23 cellular contexts compared by ENCODE assay signal in genomic region chr15:37034392-37034791, GRCh38.
DNase-seq lines count a peak whose midpoint lies in the region; ATAC-seq and TF ChIP-seq lines count a peak whose summit lies in the region.
"Had no signal": no experiment of that assay in that cellular context is flagged by ENCODE, and none has a peak within 500 bp of the region (broad histone marks: within the 10 kb centered on the region; RNA-seq: fewer than 3 reads in every experiment).

No MANE protein-coding gene starts in this region.

- H3K27me3 ChIP-seq in DOHH2 (ENCODE audit: control insufficient read depth, low read length), result no peaks in the 10 kb centered on the region

- no peak overlapping the region for H3K4me3 Mint-ChIP-seq in nephron
- H3K4me3 Mint-ChIP-seq in activated T-helper 17 cell treated with anti-CD3 and anti-CD28 coated beads, Interleukin-2, amount 50 U/mL, for 72 hours, result no peak overlapping the region
- H3K4me3 Mint-ChIP-seq: activated T-cell treated with anti-CD3 and anti-CD28 coated beads, Interleukin-2, amount 50 U/mL, for 72 hours; GM23338; IgD-negative memory B cell; naive B cell; stimulated activated memory B cell treated with anti-CD40 and anti-IgM and Interleukin-4, amounts not matched to agents 10 μg/mL and 1 μg/mL and 100 μg/mL, for 72 hours had no signal

- no peaks in the 10 kb centered on the region for H3K9me2 ChIP-seq in DOHH2 (replicated peaks; ENCODE audit: control insufficient read depth, low read length)

- H3K27ac ChIP-seq in DOHH2 (ENCODE audit: low read depth, low read length), result 0 out of 2 replicates have a peak overlapping the region, but pooled peaks have one; percentile 25
- H3K27ac ChIP-seq: skin epidermis had no signal

- H4K20me1 ChIP-seq in DOHH2 (ENCODE audit: control insufficient read depth, insufficient read depth, low read depth, low read length), result no peaks in the 10 kb centered on the region

- in situ Hi-C loops in ACHN (cut with HindIII; ENCODE audit: low pct_ligation_motif_present, low pct_unique_long_range_greater_than_20kb, low sequenced_read_pairs), result no loop called here

- no peak for TF ChIP-seq CTCF in DOHH2 (IDR thresholded peaks at IDR 0.05; ENCODE audit: low read depth, low read length, poor library complexity, severe bottlenecking)
- no peak for TF ChIP-seq CTCF in nephron (IDR thresholded peaks at IDR 0.05; ENCODE audit: unreplicated experiment in 3 of 3)

- peaks cover 61% of the 10 kb centered on the region for H3K36me3 ChIP-seq in DOHH2 (ENCODE audit: control insufficient read depth, low read length)

- H3K27me3 Mint-ChIP-seq in nephron (ENCODE audit: low read depth), result no peaks in the 10 kb centered on the region
- H3K27me3 Mint-ChIP-seq in activated T-helper 17 cell treated with anti-CD3 and anti-CD28 coated beads, Interleukin-2, amount 50 U/mL, for 72 hours, result no peaks in the 10 kb centered on the region
- H3K27me3 Mint-ChIP-seq: naive B cell; stimulated activated memory B cell treated with anti-CD40 and anti-IgM and Interleukin-4, amounts not matched to agents 10 μg/mL and 1 μg/mL and 100 μg/mL, for 72 hours had no signal

- peaks cover 67% of the 10 kb centered on the region for H3K36me3 Mint-ChIP-seq in nephron (ENCODE audit: low read depth)
- H3K36me3 Mint-ChIP-seq in activated T-helper 17 cell treated with anti-CD3 and anti-CD28 coated beads, Interleukin-2, amount 50 U/mL, for 72 hours (ENCODE audit: low read depth), result no peaks in the 10 kb centered on the region
- H3K36me3 Mint-ChIP-seq: IgD-negative memory B cell; naive B cell; stimulated activated memory B cell treated with anti-CD40 and anti-IgM and Interleukin-4, amounts not matched to agents 10 μg/mL and 1 μg/mL and 100 μg/mL, for 72 hours had no signal

- H3K9me3 Mint-ChIP-seq in nephron, result no peaks in the 10 kb centered on the region
- no peaks in the 10 kb centered on the region for H3K9me3 Mint-ChIP-seq in activated T-helper 17 cell treated with anti-CD3 and anti-CD28 coated beads, Interleukin-2, amount 50 U/mL, for 72 hours
- H3K9me3 Mint-ChIP-seq: activated T-cell treated with anti-CD3 and anti-CD28 coated beads, Interleukin-2, amount 50 U/mL, for 72 hours; GM23338; stimulated activated memory B cell treated with anti-CD40 and anti-IgM and Interleukin-4, amounts not matched to agents 10 μg/mL and 1 μg/mL and 100 μg/mL, for 72 hours had no signal

- H3K4me3 ChIP-seq in DOHH2 (ENCODE audit: low read length), result no peak overlapping the region
- H3K4me3 ChIP-seq: GM23338, skin epidermis had no signal

- peak overlapping the region in 2 of 3 experiments; percentile 34 to 51 for H3K27ac Mint-ChIP-seq in nephron
- H3K27ac Mint-ChIP-seq in activated T-helper 17 cell treated with anti-CD3 and anti-CD28 coated beads, Interleukin-2, amount 50 U/mL, for 72 hours, result no peak overlapping the region
- H3K27ac Mint-ChIP-seq: activated T-cell treated with anti-CD3 and anti-CD28 coated beads, Interleukin-2, amount 50 U/mL, for 72 hours; GM23338; IgD-negative memory B cell; stimulated activated memory B cell treated with anti-CD40 and anti-IgM and Interleukin-4, amounts not matched to agents 10 μg/mL and 1 μg/mL and 100 μg/mL, for 72 hours had no signal

- peak overlapping the region; percentile 33; the same call in 1 of the 2 replicates for H3K4me2 ChIP-seq in DOHH2 (ENCODE audit: low read length)
- H3K4me2 ChIP-seq: GM23338 had no signal

- peaks cover 22% of the 10 kb centered on the region for H3K4me1 ChIP-seq in DOHH2 (ENCODE audit: control insufficient read depth, low read length)

- ATAC-seq in GM18867 (IDR thresholded peaks at IDR 0.05; ENCODE audit: unreplicated experiment), result peak; percentile 33
- ATAC-seq in activated T-helper 17 cell treated with anti-CD3 and anti-CD28 coated beads, Interleukin-2, amount 50 U/mL, for 72 hours (replicated peaks), result no peak
- ATAC-seq: activated CD4-positive, CD25-positive, alpha-beta regulatory T cell treated with anti-CD3 and anti-CD28 coated beads, Interleukin-2, amount 50 U/mL, for 24 hours; activated T-cell treated with anti-CD3 and anti-CD28 coated beads, Interleukin-2, amount 50 U/mL, for 72 hours; GM23338; stimulated activated memory B cell treated with anti-CD40 and anti-IgM and Interleukin-4, amounts not matched to agents 10 μg/mL and 1 μg/mL and 100 μg/mL, for 72 hours had no signal

- H3K79me2 ChIP-seq in DOHH2 (ENCODE audit: control insufficient read depth, low read length), result no peaks in the 10 kb centered on the region

- peak; percentile 46 for DNase-seq in astrocyte of the hippocampus (ENCODE audit: low read depth, low spot score)
- no peak for DNase-seq in COR-L47 (lab: John Stamatoyannopoulos, UW)
- no peak for DNase-seq in ACHN
- DNase-seq in activated CD8-positive, alpha-beta memory T cell treated with anti-CD3 and anti-CD28 coated beads, Interleukin-2, amount 50 U/mL, for 4 hours, result no peak
- DNase-seq: activated CD4-positive, alpha-beta T cell treated with anti-CD3 and anti-CD28 coated beads, Interleukin-2, amount 50 U/mL, for 4 hours; activated naive CD4-positive, alpha-beta T cell treated with Interleukin-2 at 50 U/mL for 16 hours; activated T-cell treated with anti-CD3 and anti-CD28 coated beads, Interleukin-2, amount 50 U/mL, for 72 hours; DMS153; naive B cell; NCI-H1048; NCI-H748 treated with DMSO at 0.1 percent for 48 hours; RPMI8226; substantia nigra; trophoblast cell had no signal

- H3F3A ChIP-seq in DOHH2 (ENCODE audit: control insufficient read depth, insufficient read depth), result no peaks in the 10 kb centered on the region

- no peaks in the 10 kb centered on the region for H3K9me3 ChIP-seq in DOHH2 (ENCODE audit: control insufficient read depth, insufficient read depth, low read length)

- peaks cover 66% of the 10 kb centered on the region for H3K4me1 Mint-ChIP-seq in nephron
- no peaks in the 10 kb centered on the region for H3K4me1 Mint-ChIP-seq in activated T-helper 17 cell treated with anti-CD3 and anti-CD28 coated beads, Interleukin-2, amount 50 U/mL, for 72 hours
- H3K4me1 Mint-ChIP-seq: IgD-negative memory B cell; naive B cell; stimulated activated memory B cell treated with anti-CD40 and anti-IgM and Interleukin-4, amounts not matched to agents 10 μg/mL and 1 μg/mL and 100 μg/mL, for 72 hours had no signal
